In the genomic region with DNA sequence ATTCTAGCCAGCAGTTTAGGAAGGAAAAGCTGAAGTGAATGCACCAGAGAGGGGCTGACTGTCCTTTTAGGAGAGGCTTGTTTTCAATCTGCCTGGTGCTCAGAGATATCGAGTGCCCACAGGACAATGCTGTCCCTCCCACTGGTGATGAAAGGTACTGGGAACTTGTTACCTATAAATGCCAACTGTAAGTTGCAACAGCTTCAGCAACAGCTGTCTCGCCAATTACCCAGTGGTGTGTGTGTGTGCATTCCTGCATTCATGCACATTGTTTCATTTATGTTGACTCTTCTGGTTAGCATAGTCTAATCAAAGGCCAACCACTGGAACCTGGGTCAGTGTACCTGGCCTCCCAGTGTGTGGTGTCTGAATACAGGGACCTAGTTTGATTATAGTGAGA, we compare ENCODE assay signal across 2 cellular contexts.
TF ChIP-seq lines count a peak whose summit lies in the region.

No MANE protein-coding gene starts in this region.

TF ChIP-seq in SK-N-SH, 30 proteins besides CTCF, POLR2A, EP300 and RAD21 (continued from another document):
- TF ChIP-seq, protein P1, sequence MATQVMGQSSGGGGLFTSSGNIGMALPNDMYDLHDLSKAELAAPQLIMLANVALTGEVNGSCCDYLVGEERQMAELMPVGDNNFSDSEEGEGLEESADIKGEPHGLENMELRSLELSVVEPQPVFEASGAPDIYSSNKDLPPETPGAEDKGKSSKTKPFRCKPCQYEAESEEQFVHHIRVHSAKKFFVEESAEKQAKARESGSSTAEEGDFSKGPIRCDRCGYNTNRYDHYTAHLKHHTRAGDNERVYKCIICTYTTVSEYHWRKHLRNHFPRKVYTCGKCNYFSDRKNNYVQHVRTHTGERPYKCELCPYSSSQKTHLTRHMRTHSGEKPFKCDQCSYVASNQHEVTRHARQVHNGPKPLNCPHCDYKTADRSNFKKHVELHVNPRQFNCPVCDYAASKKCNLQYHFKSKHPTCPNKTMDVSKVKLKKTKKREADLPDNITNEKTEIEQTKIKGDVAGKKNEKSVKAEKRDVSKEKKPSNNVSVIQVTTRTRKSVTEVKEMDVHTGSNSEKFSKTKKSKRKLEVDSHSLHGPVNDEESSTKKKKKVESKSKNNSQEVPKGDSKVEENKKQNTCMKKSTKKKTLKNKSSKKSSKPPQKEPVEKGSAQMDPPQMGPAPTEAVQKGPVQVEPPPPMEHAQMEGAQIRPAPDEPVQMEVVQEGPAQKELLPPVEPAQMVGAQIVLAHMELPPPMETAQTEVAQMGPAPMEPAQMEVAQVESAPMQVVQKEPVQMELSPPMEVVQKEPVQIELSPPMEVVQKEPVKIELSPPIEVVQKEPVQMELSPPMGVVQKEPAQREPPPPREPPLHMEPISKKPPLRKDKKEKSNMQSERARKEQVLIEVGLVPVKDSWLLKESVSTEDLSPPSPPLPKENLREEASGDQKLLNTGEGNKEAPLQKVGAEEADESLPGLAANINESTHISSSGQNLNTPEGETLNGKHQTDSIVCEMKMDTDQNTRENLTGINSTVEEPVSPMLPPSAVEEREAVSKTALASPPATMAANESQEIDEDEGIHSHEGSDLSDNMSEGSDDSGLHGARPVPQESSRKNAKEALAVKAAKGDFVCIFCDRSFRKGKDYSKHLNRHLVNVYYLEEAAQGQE (IDR thresholded peaks at IDR 0.05; ENCODE audit: low read depth, low read length): no peak
TF ChIP-seq in SK-N-SH: peak in this region for 1.

TF ChIP-seq in SK-N-SH treated with all-trans-retinoic acid at 6 μM for 48 hours, 23 proteins besides CTCF, POLR2A, EP300 and RAD21 (continued from another document):
- TF ChIP-seq, protein P2, sequence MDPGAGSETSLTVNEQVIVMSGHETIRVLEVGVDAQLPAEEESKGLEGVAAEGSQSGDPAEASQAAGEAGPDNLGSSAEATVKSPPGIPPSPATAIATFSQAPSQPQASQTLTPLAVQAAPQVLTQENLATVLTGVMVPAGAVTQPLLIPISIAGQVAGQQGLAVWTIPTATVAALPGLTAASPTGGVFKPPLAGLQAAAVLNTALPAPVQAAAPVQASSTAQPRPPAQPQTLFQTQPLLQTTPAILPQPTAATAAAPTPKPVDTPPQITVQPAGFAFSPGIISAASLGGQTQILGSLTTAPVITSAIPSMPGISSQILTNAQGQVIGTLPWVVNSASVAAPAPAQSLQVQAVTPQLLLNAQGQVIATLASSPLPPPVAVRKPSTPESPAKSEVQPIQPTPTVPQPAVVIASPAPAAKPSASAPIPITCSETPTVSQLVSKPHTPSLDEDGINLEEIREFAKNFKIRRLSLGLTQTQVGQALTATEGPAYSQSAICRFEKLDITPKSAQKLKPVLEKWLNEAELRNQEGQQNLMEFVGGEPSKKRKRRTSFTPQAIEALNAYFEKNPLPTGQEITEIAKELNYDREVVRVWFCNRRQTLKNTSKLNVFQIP (CRISPR knock-in tag; IDR thresholded peaks at IDR 0.05; ENCODE audit: borderline replicate concordance, low read depth): no peak
- TF ChIP-seq, protein P3, sequence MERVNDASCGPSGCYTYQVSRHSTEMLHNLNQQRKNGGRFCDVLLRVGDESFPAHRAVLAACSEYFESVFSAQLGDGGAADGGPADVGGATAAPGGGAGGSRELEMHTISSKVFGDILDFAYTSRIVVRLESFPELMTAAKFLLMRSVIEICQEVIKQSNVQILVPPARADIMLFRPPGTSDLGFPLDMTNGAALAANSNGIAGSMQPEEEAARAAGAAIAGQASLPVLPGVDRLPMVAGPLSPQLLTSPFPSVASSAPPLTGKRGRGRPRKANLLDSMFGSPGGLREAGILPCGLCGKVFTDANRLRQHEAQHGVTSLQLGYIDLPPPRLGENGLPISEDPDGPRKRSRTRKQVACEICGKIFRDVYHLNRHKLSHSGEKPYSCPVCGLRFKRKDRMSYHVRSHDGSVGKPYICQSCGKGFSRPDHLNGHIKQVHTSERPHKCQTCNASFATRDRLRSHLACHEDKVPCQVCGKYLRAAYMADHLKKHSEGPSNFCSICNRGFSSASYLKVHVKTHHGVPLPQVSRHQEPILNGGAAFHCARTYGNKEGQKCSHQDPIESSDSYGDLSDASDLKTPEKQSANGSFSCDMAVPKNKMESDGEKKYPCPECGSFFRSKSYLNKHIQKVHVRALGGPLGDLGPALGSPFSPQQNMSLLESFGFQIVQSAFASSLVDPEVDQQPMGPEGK (CRISPR knock-in tag; IDR thresholded peaks at IDR 0.05; ENCODE audit: borderline replicate concordance): no peak
- TF ChIP-seq ZC3H10 (CRISPR knock-in tag; IDR thresholded peaks at IDR 0.05): no peak
- TF ChIP-seq CSDC2 (CRISPR knock-in tag; IDR thresholded peaks at IDR 0.05): no peak
- TF ChIP-seq PPARA (CRISPR knock-in tag; IDR thresholded peaks at IDR 0.05; ENCODE audit: borderline replicate concordance): no peak
- TF ChIP-seq ZFP30 (CRISPR knock-in tag; IDR thresholded peaks at IDR 0.05): no peak
- TF ChIP-seq ESRRG (CRISPR knock-in tag; IDR thresholded peaks at IDR 0.05): no peak
- no peak for TF ChIP-seq ZNF70 (CRISPR knock-in tag; IDR thresholded peaks at IDR 0.05)
- TF ChIP-seq OSR1 (CRISPR knock-in tag; IDR thresholded peaks at IDR 0.05): no peak
- no peak for TF ChIP-seq TCF4 (CRISPR knock-in tag; IDR thresholded peaks at IDR 0.05; ENCODE audit: borderline replicate concordance)
- no peak for TF ChIP-seq RARB (CRISPR knock-in tag; IDR thresholded peaks at IDR 0.05)
- TF ChIP-seq TOX (CRISPR knock-in tag; IDR thresholded peaks at IDR 0.05; ENCODE audit: borderline replicate concordance): no peak
- no peak for TF ChIP-seq ZFP3 (CRISPR knock-in tag; IDR thresholded peaks at IDR 0.05)
